In genomic region chr5:172437445-172438303, GRCh38 we compare ENCODE assay signal across 10 cellular contexts. TPM values are rescaled to one million over a fixed set of nuclear protein-coding genes. Genes with fewer than 3 reads are reported as not detected.
DNase-seq lines count a peak whose midpoint lies in the region; ATAC-seq and TF ChIP-seq lines count a peak whose summit lies in the region.
"Had no signal": no experiment of that assay in that cellular context is flagged by ENCODE, and none has a peak within 500 bp of the region (broad histone marks: within the 10 kb centered on the region; RNA-seq: fewer than 3 reads in every experiment).

No MANE protein-coding gene starts in this region.

- 57 to 63% methylated on average over 14 of the region's 14 CpGs for WGBS in body of pancreas, 2 donors

- POLR2A ChIA-PET in AG04449 (lab: Yijun Ruan, JAX): no interaction called here

- H3K27ac ChIP-seq in body of pancreas: peak overlapping the region; percentile 32 to 78 (median 58)
- H3K27ac ChIP-seq: C4-2B had no signal

- no peaks in the 10 kb centered on the region for H3K9me3 ChIP-seq in body of pancreas

- TF ChIP-seq CTCF in AG04449 (IDR thresholded peaks at IDR 0.05; ENCODE audit: insufficient read depth, low read length, missing control alignments) (no peak), body of pancreas (IDR thresholded peaks at IDR 0.05) (no peak)

- intact Hi-C loops in body of pancreas (cut with DNase I): no loop called here

- DNase-seq in AG04449 (ENCODE audit: low read depth, low spot score) (peak; percentile 64), NCI-H2029 (lab: John Stamatoyannopoulos, UW) (peak; percentile 99), body of pancreas (peak; percentile 66 to 81 (median 74)), left lobe of liver (ENCODE audit: low spot score) (peak; percentile 59), D341Med (ENCODE audit: low spot score) (no peak)
- DNase-seq in activated naive CD4-positive, alpha-beta T cell treated with Interleukin-2 at 50 U/mL for 16 hours: no peak
- no peak for DNase-seq in activated T-cell treated with anti-CD3 and anti-CD28 coated beads, Interleukin-2, amount 50 U/mL, for 1 hour

- H3K4me3 ChIP-seq in AG04449 (ENCODE audit: low read depth, low read length) (no peak overlapping the region), body of pancreas (no peak overlapping the region)

- ATAC-seq in body of pancreas (peak; percentile 72), left lobe of liver (peak; percentile 63), GM21825 (IDR thresholded peaks at IDR 0.05; ENCODE audit: unreplicated experiment) (no peak)
- ATAC-seq: Panc1 had no signal

- TF ChIP-seq POLR2A in body of pancreas (IDR thresholded peaks at IDR 0.05): peak in 2 of 3 donors; percentile 34 to 52

- no peaks in the 10 kb centered on the region for H3K36me3 ChIP-seq in body of pancreas (replicated peaks in 1 of 2; ENCODE audit: insufficient read depth in 1 of 2, low read depth in 2 of 2)

- CTCF ChIA-PET in AG04449 (lab: Yijun Ruan, JAX): interaction anchor here (1.3 to 6.7 kb wide), 4 partner anchors 9 to 20 kb away, joined by 3 to 112 read pairs (median 10); partner anchors contain the start of gene SH3PXD2B

- H3K4me1 ChIP-seq in body of pancreas: peaks cover 26% of the 10 kb centered on the region

- no peaks in the 10 kb centered on the region for H3K27me3 ChIP-seq in body of pancreas

RNA-seq across cellular contexts. Expression of gene SH3PXD2B, which starts 16.7 kb away (rescaled TPM):
- total RNA-seq in body of pancreas: 10 to 100 TPM in 1 of 2 donors, 1 to 10 TPM in 1; 9.9 to 16.9 TPM
- total RNA-seq in left lobe of liver: 3.8 TPM

Comparison
In these comparisons a context has a peak if more than half of its experiments do, and no peak if none do; other contexts are left out.
1. DNase-seq: peak in AG04449 (single experiment), NCI-H2029 (single experiment), body of pancreas (4 of 4) and left lobe of liver (single experiment); none in D341Med (single experiment), activated naive CD4-positive, alpha-beta T cell treated with Interleukin-2 at 50 U/mL for 16 hours (single experiment) and activated T-cell treated with anti-CD3 and anti-CD28 coated beads, Interleukin-2, amount 50 U/mL, for 1 hour (single experiment).